ENCODE assay signal across 15 cellular contexts in genomic region chr14:28482644-28483043, GRCh38.
DNase-seq lines count a peak whose midpoint lies in the region; ATAC-seq and TF ChIP-seq lines count a peak whose summit lies in the region.
"Had no signal": no experiment of that assay in that cellular context is flagged by ENCODE, and none has a peak within 500 bp of the region (broad histone marks: within the 10 kb centered on the region; RNA-seq: fewer than 3 reads in every experiment).

No MANE protein-coding gene starts in this region.

- TF ChIP-seq CTCF in neural cell (IDR thresholded peaks at IDR 0.05; ENCODE audit: poor library complexity, severe bottlenecking): no peak

- DNase-seq in NCI-H146 (lab: John Stamatoyannopoulos, UW): peak; percentile 38
- no peak for DNase-seq in NCI-H146 treated with DMSO at 0.1 percent for 48 hours (lab: John Stamatoyannopoulos, UW; ENCODE audit: unreplicated experiment)
- DNase-seq in astrocyte of the hippocampus (ENCODE audit: low read depth, low spot score): peak; percentile 49
- no peak for DNase-seq in C1 segment of cervical spinal cord (lab: John Stamatoyannopoulos, UW)
- no peak for DNase-seq in T-helper 1 cell
- DNase-seq: Caco-2; CD8-positive, alpha-beta memory T cell; DND-41; GF-D8; HCEC 1CT; HFFc6 had no signal

- no peaks in the 10 kb centered on the region for H3K36me3 ChIP-seq in neural cell (ENCODE audit: insufficient read depth, low read length)

- H4K20me1 ChIP-seq in neural cell (ENCODE audit: insufficient read depth): no peaks in the 10 kb centered on the region

- no peak for ATAC-seq in GM18502 (IDR thresholded peaks at IDR 0.05; ENCODE audit: poor library complexity, unreplicated experiment)

- no peak overlapping the region for H2AFZ ChIP-seq in neural cell (ENCODE audit: low read depth, low read length)

- H3K4me2 ChIP-seq in neural cell (ENCODE audit: low read length): peak overlapping the region; percentile 67

- peak overlapping the region; percentile 82 for H3K27ac ChIP-seq in neural cell (ENCODE audit: low read length)
- H3K27ac ChIP-seq: 22Rv1, HL-60 had no signal

- peak overlapping the region; percentile 46 for H3K4me3 ChIP-seq in neural cell (ENCODE audit: low read length)

- TF ChIP-seq EP300 in neural cell (conservative IDR thresholded peaks at IDR 0.05; ENCODE audit: poor library complexity, severe bottlenecking): peak; percentile 70

- no peaks in the 10 kb centered on the region for H3K79me2 ChIP-seq in neural cell (replicated peaks; ENCODE audit: insufficient read depth, low read length)

- peaks cover 3% of the 10 kb centered on the region for H3K9me2 ChIP-seq in neural cell (ENCODE audit: insufficient read depth, low read length)

- H3K27me3 ChIP-seq in neural cell (ENCODE audit: insufficient read depth, low read depth, low read length): no peaks in the 10 kb centered on the region

- H3K9ac ChIP-seq in neural cell (ENCODE audit: low read length): peak overlapping the region; percentile 28

- H3F3A ChIP-seq in neural cell (ENCODE audit: insufficient read depth, low read length, poor library complexity, severe bottlenecking): no peaks in the 10 kb centered on the region

- TF ChIP-seq RAD21 in neural cell (conservative IDR thresholded peaks at IDR 0.05): no peak

- H3K9me3 ChIP-seq in neural cell (ENCODE audit: low read length): no peaks in the 10 kb centered on the region
- H3K9me3 ChIP-seq: Caco-2 had no signal

TF ChIP-seq in neural cell, 6 proteins besides CTCF, POLR2A, EP300 and RAD21:
- TF ChIP-seq POLR2AphosphoS5 (IDR thresholded peaks at IDR 0.05): peak; percentile 75
- peak; percentile 86 for TF ChIP-seq REST (IDR thresholded peaks at IDR 0.05; ENCODE audit: borderline replicate concordance)
- no peak for TF ChIP-seq SMC3 (conservative IDR thresholded peaks at IDR 0.05; ENCODE audit: poor library complexity)
- TF ChIP-seq MXI1 (conservative IDR thresholded peaks at IDR 0.05; ENCODE audit: poor library complexity, severe bottlenecking): no peak

Comparison
In these comparisons a context has a peak if more than half of its experiments do, and no peak if none do; other contexts are left out.
1. DNase-seq: peak in NCI-H146 (single experiment) and astrocyte of the hippocampus (single experiment); none in NCI-H146 treated with DMSO at 0.1 percent for 48 hours (single experiment), C1 segment of cervical spinal cord (0 of 14) and T-helper 1 cell (0 of 5).